Comparison of ENCODE assay signal across 8 cellular contexts in the genomic region with DNA sequence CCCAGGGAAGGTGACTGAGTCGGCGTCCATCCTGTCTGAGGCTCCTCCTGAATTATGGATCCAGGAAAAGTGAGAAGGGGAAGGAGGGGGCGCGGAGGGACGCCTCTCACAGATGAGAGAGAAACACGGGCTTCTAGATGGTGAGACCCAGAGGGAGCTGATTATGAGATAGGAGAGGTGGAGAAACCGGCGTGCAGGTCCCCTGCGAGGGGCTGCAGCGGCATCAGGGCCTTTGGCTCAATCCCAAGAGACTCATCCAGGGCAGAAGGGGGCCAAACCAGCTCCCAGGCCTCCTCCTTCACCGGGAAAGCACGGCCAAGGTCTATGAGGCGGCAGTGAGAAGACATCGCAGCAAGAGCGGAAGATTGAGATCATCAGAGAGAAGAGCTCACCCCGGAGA.
"Had no signal": no experiment of that assay in that cellular context is flagged by ENCODE, and none has a peak within 500 bp of the region (broad histone marks: within the 10 kb centered on the region; RNA-seq: fewer than 3 reads in every experiment).

No MANE protein-coding gene starts in this region.

- H3K4me3 ChIP-seq: HAP-1 had no signal

- DNase-seq: GOT3, H7, HFFc6, KBM-7 had no signal

- H3K4me3 Mint-ChIP-seq: HFFc6, IgD-negative memory B cell had no signal

- H3K36me3 ChIP-seq: HAP-1 had no signal

- H3K9me3 Mint-ChIP-seq: IgD-negative memory B cell had no signal

- H3K9me3 ChIP-seq: HAP-1 had no signal

- H3K36me3 Mint-ChIP-seq: IgD-negative memory B cell had no signal

- H3K27ac ChIP-seq: KMS-11 had no signal

- ATAC-seq: HCT116 had no signal

- H3K27ac Mint-ChIP-seq: HFFc6, IgD-negative memory B cell had no signal

- H3K4me2 ChIP-seq: KMS-11 had no signal

- H3K9ac ChIP-seq: KMS-11 had no signal

- H3K4me1 ChIP-seq: HAP-1 had no signal
